In the genomic region with DNA sequence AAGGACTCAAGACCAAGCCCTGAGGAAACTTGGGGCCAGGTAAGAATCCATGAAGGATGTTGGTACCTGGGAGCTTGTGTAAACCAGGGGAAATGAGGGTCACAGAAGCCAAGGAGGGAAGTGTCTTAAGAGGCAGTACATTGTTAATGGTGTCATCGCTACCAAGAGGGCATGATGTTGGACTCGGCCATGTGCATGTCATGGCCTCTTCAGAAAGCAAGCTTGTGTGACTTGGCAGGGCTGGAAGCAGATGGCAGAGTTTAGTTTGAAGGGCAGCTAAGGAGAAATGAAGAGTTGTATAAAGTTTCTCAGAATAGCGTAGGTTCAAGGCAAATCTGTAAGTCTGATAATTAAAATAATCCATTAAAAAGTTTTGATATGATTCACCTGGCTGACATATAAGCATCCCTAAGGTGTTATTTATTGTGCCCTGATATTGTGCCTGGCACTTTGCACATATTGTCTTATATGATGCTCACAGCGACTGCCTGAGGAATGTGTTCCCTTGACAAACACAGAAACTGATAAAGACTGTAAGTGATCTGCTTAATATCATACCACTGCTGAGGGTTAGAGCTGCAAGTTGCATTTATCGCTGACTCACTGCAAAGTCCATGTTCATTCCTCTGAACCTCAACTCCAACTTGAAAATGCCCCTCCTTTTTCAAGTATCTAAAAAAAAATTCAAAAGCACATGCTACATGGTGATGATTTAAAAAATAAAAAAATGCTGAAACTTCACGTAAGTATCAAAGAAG, we compare ENCODE assay signal across 16 cellular contexts.
"Had no signal": no experiment of that assay in that cellular context is flagged by ENCODE, and none has a peak within 500 bp of the region (broad histone marks: within the 10 kb centered on the region; RNA-seq: fewer than 3 reads in every experiment).

No MANE protein-coding gene starts in this region.

- H3K36me3 ChIP-seq: ascending aorta, gastroesophageal sphincter, SJSA1 had no signal

- H3K4me3 ChIP-seq: ascending aorta, coronary artery, gastroesophageal sphincter, SJSA1 had no signal

- H3K4me1 ChIP-seq: ascending aorta, gastroesophageal sphincter, SJSA1 had no signal

- H3K9me3 ChIP-seq: ascending aorta, SJSA1 had no signal

- DNase-seq: activated CD4-positive, alpha-beta memory T cell treated with anti-CD3 and anti-CD28 coated beads for 36 hours; activated gamma-delta T cell treated with Interleukin-2 at 50 U/mL for 16 hours; activated naive CD8-positive, alpha-beta T cell treated with anti-CD3 and anti-CD28 coated beads, Interleukin-2, amount 10 ng/mL, durations not matched to agents 7 days and 5 days; activated T-cell treated with anti-CD3 and anti-CD28 coated beads, Interleukin-2, amount 50 U/mL, for 72 hours; caudate nucleus; effector CD8-positive, alpha-beta T cell; hypothalamus; immature natural killer cell; stimulated activated CD4-positive, alpha-beta T cell treated with anti-CD3 and anti-CD28 coated beads, Interleukin-4, amount 100 ng/mL, for 1 hour; T-cell; T1000 had no signal

- ATAC-seq: activated T-cell treated with anti-CD3 and anti-CD28 coated beads, Interleukin-2, amount 50 U/mL, for 72 hours; gastroesophageal sphincter; T-cell had no signal

- H3K27me3 ChIP-seq: ascending aorta, gastroesophageal sphincter, SJSA1 had no signal

- H3K27ac ChIP-seq: ascending aorta, coronary artery, gastroesophageal sphincter, SJSA1, VCaP had no signal
